In genomic region chr18:45997689-45998088, GRCh38 we compare ENCODE assay signal across 11 cellular contexts. TPM values are rescaled to one million over a fixed set of nuclear protein-coding genes. Genes with fewer than 3 reads are reported as not detected.
DNase-seq lines count a peak whose midpoint lies in the region; ATAC-seq and TF ChIP-seq lines count a peak whose summit lies in the region.
"Had no signal": no experiment of that assay in that cellular context is flagged by ENCODE, and none has a peak within 500 bp of the region (broad histone marks: within the 10 kb centered on the region; RNA-seq: fewer than 3 reads in every experiment).

No MANE protein-coding gene starts in this region.

- H3K9me3 ChIP-seq in heart left ventricle: peaks cover 0 to 12% (median 0%) of the 10 kb centered on the region in 12 donors

- peak overlapping the region; percentile 68 to 73 for H3K4me3 Mint-ChIP-seq in stimulated activated naive CD8-positive, alpha-beta T cell treated with anti-CD3 and anti-CD28 coated beads, Interleukin-15, amount 100 ng/mL, for 72 hours

- ATAC-seq in stimulated activated naive CD8-positive, alpha-beta T cell treated with anti-CD3 and anti-CD28 coated beads, Interleukin-15, amount 100 ng/mL, for 72 hours: peak; percentile 93
- ATAC-seq in HG03571 (IDR thresholded peaks at IDR 0.05; ENCODE audit: unreplicated experiment) (no peak), heart left ventricle (no peak)

- no peak overlapping the region for H3K4me3 ChIP-seq in heart left ventricle
- H3K4me3 ChIP-seq: coronary artery had no signal

- WGBS in heart left ventricle, 4 donors: 57 to 100% (median 68%) methylated on average over 2 to 7 of the region's 7 CpGs

- TF ChIP-seq CTCF in heart left ventricle (IDR thresholded peaks at IDR 0.05): no peak

- no peak for TF ChIP-seq POLR2A in heart left ventricle (IDR thresholded peaks at IDR 0.05)

- H3K4me1 ChIP-seq in heart left ventricle: peaks cover 0 to 23% (median 0%) of the 10 kb centered on the region in 12 donors

- peak; percentile 3 to 17 for DNase-seq in activated CD4-positive, alpha-beta T cell treated with anti-CD3 and anti-CD28 coated beads for 4 hours
- no peak for DNase-seq in activated CD4-positive, alpha-beta T cell treated with anti-CD3 and anti-CD28 coated beads for 1 hour
- DNase-seq in activated CD8-positive, alpha-beta memory T cell treated with anti-CD3 and anti-CD28 coated beads, Interleukin-2, amount 50 U/mL, for 48 hours: peak; percentile 70
- DNase-seq in iPS-NIHi7 (ENCODE audit: extremely low spot score): peak; percentile 44
- peak in 1 of 2 donors; percentile 55 for DNase-seq in stimulated activated naive CD8-positive, alpha-beta T cell treated with anti-CD3 and anti-CD28 coated beads, Interleukin-15, amount 100 ng/mL, for 72 hours
- DNase-seq in heart left ventricle: no peak
- DNase-seq in AG08395 (ENCODE audit: low spot score): no peak
- DNase-seq: ACHN, Kasumi-1 had no signal

- no peaks in the 10 kb centered on the region for H3K27me3 ChIP-seq in heart left ventricle

- H3K4me1 Mint-ChIP-seq in stimulated activated naive CD8-positive, alpha-beta T cell treated with anti-CD3 and anti-CD28 coated beads, Interleukin-15, amount 100 ng/mL, for 72 hours: peaks cover 43% of the 10 kb centered on the region

- peaks cover 8 to 13% of the 10 kb centered on the region in 2 donors for H3K9me3 Mint-ChIP-seq in stimulated activated naive CD8-positive, alpha-beta T cell treated with anti-CD3 and anti-CD28 coated beads, Interleukin-15, amount 100 ng/mL, for 72 hours

- peaks cover 0 to 16% (median 0%) of the 10 kb centered on the region in 9 donors for H3K36me3 ChIP-seq in heart left ventricle

- H3K27ac Mint-ChIP-seq in stimulated activated naive CD8-positive, alpha-beta T cell treated with anti-CD3 and anti-CD28 coated beads, Interleukin-15, amount 100 ng/mL, for 72 hours: peak overlapping the region; percentile 83 to 93

- no peaks in the 10 kb centered on the region for H3K27me3 Mint-ChIP-seq in stimulated activated naive CD8-positive, alpha-beta T cell treated with anti-CD3 and anti-CD28 coated beads, Interleukin-15, amount 100 ng/mL, for 72 hours

- H3K27ac ChIP-seq in heart left ventricle: peak overlapping the region in 1 of 12 donors; percentile 32
- H3K27ac ChIP-seq: coronary artery had no signal

- intact Hi-C loops in heart left ventricle (cut with DNase I): no loop called here

RNA-seq across cellular contexts. Expression of gene EPG5, which starts 30.6 kb away (rescaled TPM):
- total RNA-seq in heart left ventricle: 10 to 100 TPM; 14.4 to 37.8 (median 23.8) TPM
- 10 to 100 TPM in 1 of 2 donors, 1 to 10 TPM in 1; 7.9 to 10.3 TPM for polyA plus RNA-seq in heart left ventricle

Comparison
In these comparisons a context has a peak if more than half of its experiments do, and no peak if none do; other contexts are left out.
1. DNase-seq: peak in activated CD4-positive, alpha-beta T cell treated with anti-CD3 and anti-CD28 coated beads for 4 hours (2 of 2), activated CD8-positive, alpha-beta memory T cell treated with anti-CD3 and anti-CD28 coated beads, Interleukin-2, amount 50 U/mL, for 48 hours (single experiment) and iPS-NIHi7 (single experiment); none in activated CD4-positive, alpha-beta T cell treated with anti-CD3 and anti-CD28 coated beads for 1 hour (single experiment), heart left ventricle (0 of 5) and AG08395 (single experiment).